Comparison of ENCODE assay signal across 8 cellular contexts in genomic region chr2:64327510-64328414, GRCh38.
DNase-seq lines count a peak whose midpoint lies in the region; TF ChIP-seq lines count a peak whose summit lies in the region.

No MANE protein-coding gene starts in this region.

- H3K9me3 ChIP-seq in tibial artery: no peaks in the 10 kb centered on the region

- H3K4me1 ChIP-seq in tibial artery: peaks cover 0 to 48% (median 44%) of the 10 kb centered on the region in 4 donors

- H3K4me3 ChIP-seq in fibroblast of mammary gland (ENCODE audit: control insufficient read depth, low read depth, low read length): no peak overlapping the region
- no peak overlapping the region for H3K4me3 ChIP-seq in tibial artery

- H3K27ac ChIP-seq in tibial artery: peak overlapping the region; percentile 79 to 83

- H3K36me3 Mint-ChIP-seq in activated T-cell treated with anti-CD3 and anti-CD28 coated beads, Interleukin-2, amount 50 U/mL, for 24 hours (ENCODE audit: low read depth): no peaks in the 10 kb centered on the region
- no peaks in the 10 kb centered on the region for H3K36me3 Mint-ChIP-seq in neural crest cell (ENCODE audit: low read depth)

- DNase-seq in NCI-H345 (lab: John Stamatoyannopoulos, UW): peak; percentile 25
- no peak for DNase-seq in NCI-H345 treated with DMSO at 0.1 percent for 48 hours (lab: John Stamatoyannopoulos, UW; ENCODE audit: unreplicated experiment)
- DNase-seq in NCI-H526 (lab: John Stamatoyannopoulos, UW): peak; percentile 33 to 85
- DNase-seq in activated T-cell treated with anti-CD3 and anti-CD28 coated beads, Interleukin-2, amount 50 U/mL, for 24 hours: peak; percentile 74
- peak; percentile 16 for DNase-seq in fibroblast of mammary gland (ENCODE audit: low read depth)
- DNase-seq in neural crest cell (ENCODE audit: low read depth, low spot score): no peak
- peak in 1 of 2 donors; percentile 51 for DNase-seq in tibial artery
- DNase-seq in GM19238 (ENCODE audit: insufficient read length, low spot score): no peak

- H3K9me3 Mint-ChIP-seq in activated T-cell treated with anti-CD3 and anti-CD28 coated beads, Interleukin-2, amount 50 U/mL, for 24 hours: peaks cover 4% of the 10 kb centered on the region
- no peaks in the 10 kb centered on the region for H3K9me3 Mint-ChIP-seq in neural crest cell

- H3K27ac Mint-ChIP-seq in activated T-cell treated with anti-CD3 and anti-CD28 coated beads, Interleukin-2, amount 50 U/mL, for 24 hours: peak overlapping the region; percentile 99
- H3K27ac Mint-ChIP-seq in neural crest cell (ENCODE audit: unreplicated experiment): peak overlapping the region; percentile 81

- peak overlapping the region; percentile 67 for H3K4me3 Mint-ChIP-seq in activated T-cell treated with anti-CD3 and anti-CD28 coated beads, Interleukin-2, amount 50 U/mL, for 24 hours
- no peak overlapping the region for H3K4me3 Mint-ChIP-seq in neural crest cell

- intact Hi-C loops in tibial artery (cut with DNase I; ENCODE audit: low total_unique reads): loop anchor here (5.0 kb wide), 1 partner anchor 275 kb away; no protein-coding TSS in a partner anchor

- H3K36me3 ChIP-seq in tibial artery: no peaks in the 10 kb centered on the region

- H3K4me1 Mint-ChIP-seq in activated T-cell treated with anti-CD3 and anti-CD28 coated beads, Interleukin-2, amount 50 U/mL, for 24 hours (ENCODE audit: low read depth): peaks cover 71% of the 10 kb centered on the region
- H3K4me1 Mint-ChIP-seq in neural crest cell: peaks cover 35% of the 10 kb centered on the region

- TF ChIP-seq CTCF in fibroblast of mammary gland (conservative IDR thresholded peaks at IDR 0.05; ENCODE audit: control insufficient read depth, insufficient read depth, low read depth, low read length): peak; percentile 7
- TF ChIP-seq CTCF in neural crest cell (conservative IDR thresholded peaks at IDR 0.05): peak; percentile 28
- TF ChIP-seq CTCF in tibial artery (IDR thresholded peaks at IDR 0.05): peak; percentile 68 to 79

- no peaks in the 10 kb centered on the region for H3K27me3 ChIP-seq in tibial artery

- no peaks in the 10 kb centered on the region for H3K27me3 Mint-ChIP-seq in activated T-cell treated with anti-CD3 and anti-CD28 coated beads, Interleukin-2, amount 50 U/mL, for 24 hours
- H3K27me3 Mint-ChIP-seq in neural crest cell (ENCODE audit: low read depth): no peaks in the 10 kb centered on the region

Comparison
In these comparisons a context has a peak if more than half of its experiments do, and no peak if none do; other contexts are left out.
1. DNase-seq: peak in NCI-H345 (single experiment), NCI-H526 (2 of 2), activated T-cell treated with anti-CD3 and anti-CD28 coated beads, Interleukin-2, amount 50 U/mL, for 24 hours (single experiment) and fibroblast of mammary gland (single experiment); none in NCI-H345 treated with DMSO at 0.1 percent for 48 hours (single experiment), neural crest cell (single experiment) and GM19238 (single experiment).
2. CTCF ChIP-seq: peak in every context shown above with its lines; median percentile 74 in tibial artery; 28 in neural crest cell; 7 in fibroblast of mammary gland.